16 cellular contexts compared by ENCODE assay signal in the genomic region with DNA sequence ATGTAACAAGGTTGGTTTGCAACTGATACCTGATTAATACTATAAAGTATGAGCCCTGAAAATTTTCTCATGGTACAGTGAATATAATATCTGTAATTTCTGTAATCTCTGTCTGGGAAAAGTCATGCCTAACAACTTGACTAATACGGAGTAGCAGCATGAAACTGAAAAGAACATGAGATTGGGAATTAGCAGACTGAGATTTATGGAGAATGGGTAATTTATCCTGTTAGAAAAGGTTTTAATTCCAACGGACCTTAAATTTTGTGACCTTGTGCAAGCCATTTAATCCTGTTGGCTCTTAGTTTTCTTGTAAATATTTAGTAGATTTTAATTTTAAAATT.
"Had no signal": no experiment of that assay in that cellular context is flagged by ENCODE, and none has a peak within 500 bp of the region (broad histone marks: within the 10 kb centered on the region; RNA-seq: fewer than 3 reads in every experiment).

No MANE protein-coding gene starts in this region.

- ATAC-seq: activated CD8-positive, alpha-beta T cell treated with anti-CD3 and anti-CD28 coated beads, Interleukin-2, amount 10 ng/mL, durations not matched to agents 7 days and 5 days; esophagus mucosa had no signal

- H3K36me3 ChIP-seq: adrenal gland, neutrophil, ovary, prostate gland, right lobe of liver had no signal

- H3K9me3 ChIP-seq: adrenal gland, neutrophil, ovary, prostate gland, right lobe of liver, testis had no signal

- DNase-seq: activated CD4-positive, alpha-beta T cell treated with anti-CD3 and anti-CD28 coated beads for 1 hour; activated CD4-positive, alpha-beta T cell treated with anti-CD3 and anti-CD28 coated beads, Interleukin-2, amount 50 U/mL, for 1 hour; activated CD8-positive, alpha-beta T cell treated with anti-CD3 and anti-CD28 coated beads, Interleukin-2, amount 10 ng/mL, durations not matched to agents 7 days and 5 days; activated gamma-delta T cell treated with Interleukin-2 at 50 U/mL for 16 hours; adrenal gland; effector memory CD4-positive, alpha-beta T cell; ovary; right lobe of liver; stimulated activated CD4-positive, alpha-beta T cell treated with anti-CD3 and anti-CD28 coated beads, Interleukin-2, amount 100 ng/mL, for 24 hours; T-cell; T-helper 9 cell had no signal

- H3K4me3 ChIP-seq: lung, ovary, prostate gland, testis had no signal

- H3K27me3 ChIP-seq: adrenal gland, neutrophil, ovary, right lobe of liver, testis had no signal

- H3K4me1 ChIP-seq: prostate gland, right lobe of liver had no signal

- H3K27ac ChIP-seq: neutrophil, ovary, prostate gland had no signal
